In genomic region chr22:50473088-50473487, GRCh38 we compare ENCODE assay signal across 8 cellular contexts. TPM values are rescaled to one million over a fixed set of nuclear protein-coding genes. Genes with fewer than 3 reads are reported as not detected.
DNase-seq lines count a peak whose midpoint lies in the region; FAIRE-seq and TF ChIP-seq lines count a peak whose summit lies in the region.

No MANE protein-coding gene starts in this region.

- H3K27ac Mint-ChIP-seq in CD14-positive monocyte = peak overlapping the region in 2 of 7 donors; percentile 23 to 26

- H3K9me3 Mint-ChIP-seq in CD14-positive monocyte = no peaks in the 10 kb centered on the region

- TF ChIP-seq POLR2A in H54 (IDR thresholded peaks at IDR 0.05; ENCODE audit: low read depth, low read length) = no peak

- intact Hi-C loops in CD14-positive monocyte (cut with micrococcal nuclease) = loop anchor here in 1 of 2 donors (5.0 kb wide), 1 partner anchor 149 kb away; no protein-coding TSS in a partner anchor

- peaks cover 2 to 14% of the 10 kb centered on the region in 2 donors for H3K36me3 Mint-ChIP-seq in CD14-positive monocyte

- peaks cover 6 to 23% (median 12%) of the 10 kb centered on the region in 3 donors for H3K27me3 Mint-ChIP-seq in CD14-positive monocyte (ENCODE audit: low read depth in 3 of 3)

- DNase-seq in CD14-positive monocyte (ENCODE audit: low spot score) (no peak), HuH-7.5 (ENCODE audit: low spot score) (peak; percentile 89), germinal center (ENCODE audit: low spot score) (peak; percentile 74), ecto neural progenitor cell (ENCODE audit: low spot score) (no peak), H54 (ENCODE audit: insufficient read length, low spot score) (no peak), NCI-H187 treated with DMSO at 0.1 percent for 48 hours (lab: John Stamatoyannopoulos, UW) (no peak)
- peak; percentile 61 for DNase-seq in activated T-cell treated with anti-CD3 and anti-CD28 coated beads, Interleukin-2, amount 50 U/mL, for 1 hour
- peak; percentile 17 to 44 (median 33) for DNase-seq in stimulated activated naive CD4-positive, alpha-beta T cell (lab: John Stamatoyannopoulos, UW)

- FAIRE-seq in H54 (lab: Jason Lieb, UNC) = no peak

- peaks cover 54% of the 10 kb centered on the region for H3K4me1 Mint-ChIP-seq in CD14-positive monocyte

- TF ChIP-seq CTCF in CD14-positive monocyte (IDR thresholded peaks at IDR 0.05) = peak; percentile 18

- H3K4me3 Mint-ChIP-seq in CD14-positive monocyte = peak overlapping the region; percentile 90 to 97

RNA-seq across cellular contexts. Expression of gene SBF1, which starts 1.7 kb away (rescaled TPM):
- 1 to 10 TPM; 4.0 to 6.2 TPM for polyA plus RNA-seq in CD14-positive monocyte

RNA-seq across cellular contexts. Expression of gene ADM2, which starts 8.3 kb away (rescaled TPM):
- not detected for polyA plus RNA-seq in CD14-positive monocyte

RNA-seq across cellular contexts. Expression of gene MIOX, which starts 13.6 kb away (rescaled TPM):
- polyA plus RNA-seq in CD14-positive monocyte = not detected

RNA-seq across cellular contexts. Expression of gene LMF2, which starts 34.4 kb away (rescaled TPM):
- 10 to 100 TPM; 15.0 to 16.6 TPM for polyA plus RNA-seq in CD14-positive monocyte

RNA-seq across cellular contexts. Expression of gene NCAPH2, which starts 34.9 kb away (rescaled TPM):
- polyA plus RNA-seq in CD14-positive monocyte = 10 to 100 TPM; 12.5 to 18.1 TPM

Comparison
In these comparisons a context has a peak if more than half of its experiments do, and no peak if none do; other contexts are left out.
1. DNase-seq: peak in HuH-7.5 (single experiment), activated T-cell treated with anti-CD3 and anti-CD28 coated beads, Interleukin-2, amount 50 U/mL, for 1 hour (single experiment), germinal center (single experiment) and stimulated activated naive CD4-positive, alpha-beta T cell (6 of 6); none in CD14-positive monocyte (single experiment), ecto neural progenitor cell (single experiment), H54 (single experiment) and NCI-H187 treated with DMSO at 0.1 percent for 48 hours (single experiment).